ENCODE assay signal across 1 cellular context in genomic region chr9:105519711-105520369, GRCh38.
TF ChIP-seq lines count a peak whose summit lies in the region.

No MANE protein-coding gene starts in this region.

TF ChIP-seq in HepG2, 621 proteins besides CTCF, POLR2A, EP300 and RAD21 (continued from another document):
- peak; percentile 60; the same call in 1 of the 2 replicates for TF ChIP-seq ZNF574 (CRISPR knock-in tag; IDR thresholded peaks at IDR 0.05)
- TF ChIP-seq ARHGAP35 (CRISPR knock-in tag; IDR thresholded peaks at IDR 0.05; ENCODE audit: borderline replicate concordance), result peak; percentile 49; the same call in 1 of the 2 replicates
- TF ChIP-seq YY1 (IDR thresholded peaks at IDR 0.05; ENCODE audit: insufficient read depth, insufficient replicate concordance, low read depth, low read length), result peak; percentile 60
- TF ChIP-seq PHF8 (CRISPR knock-in tag; IDR thresholded peaks at IDR 0.05), result peak; percentile 71
- 0 out of 2 replicates have a peak, but pooled peaks have one; percentile 42 for TF ChIP-seq KDM3A (CRISPR knock-in tag; IDR thresholded peaks at IDR 0.05; ENCODE audit: low read depth)
- TF ChIP-seq MXD3 (CRISPR knock-in tag; IDR thresholded peaks at IDR 0.05), result 0 out of 2 replicates have a peak, but pooled peaks have one; percentile 47
- TF ChIP-seq RBFOX2 (IDR thresholded peaks at IDR 0.05; ENCODE audit: low read depth, low read length), result peak; percentile 58
- 0 out of 2 replicates have a peak, but pooled peaks have one; percentile 43 for TF ChIP-seq ZNF777 (CRISPR knock-in tag; IDR thresholded peaks at IDR 0.05)
- TF ChIP-seq ZGPAT (CRISPR knock-in tag; IDR thresholded peaks at IDR 0.05), result peak; percentile 34; the same call in 1 of the 2 replicates
- 0 out of 2 replicates have a peak, but pooled peaks have one; percentile 62 for TF ChIP-seq ZNF142 (CRISPR knock-in tag; IDR thresholded peaks at IDR 0.05)
- TF ChIP-seq BRD4 (CRISPR knock-in tag; IDR thresholded peaks at IDR 0.05), result peak; percentile 55; the same call in 1 of the 2 replicates
- TF ChIP-seq POLR2G (IDR thresholded peaks at IDR 0.05; ENCODE audit: low read depth, low read length), result peak; percentile 43; the same call in 1 of the 2 replicates
- 0 out of 2 replicates have a peak, but pooled peaks have one; percentile 32 for TF ChIP-seq ZNF263 (CRISPR knock-in tag; IDR thresholded peaks at IDR 0.05)
- TF ChIP-seq DBP (CRISPR knock-in tag; IDR thresholded peaks at IDR 0.05; ENCODE audit: not compliant biosample characterization), result peak; percentile 57
- TF ChIP-seq KLF12 (CRISPR knock-in tag; IDR thresholded peaks at IDR 0.05; ENCODE audit: borderline replicate concordance), result peak; percentile 26; the same call in 1 of the 2 replicates
- TF ChIP-seq HOXA3 (CRISPR knock-in tag; IDR thresholded peaks at IDR 0.05), result peak; percentile 66
- peak; percentile 84 for TF ChIP-seq ZFY (CRISPR knock-in tag; IDR thresholded peaks at IDR 0.05)
- TF ChIP-seq PRDM15 (CRISPR knock-in tag; IDR thresholded peaks at IDR 0.05), result peak; percentile 46; the same call in 1 of the 2 replicates
- TF ChIP-seq GABPB1 (CRISPR knock-in tag; IDR thresholded peaks at IDR 0.05), result peak; percentile 54; the same call in 1 of the 2 replicates
